9 cellular contexts compared by ENCODE assay signal in genomic region chr20:49747707-49748524, GRCh38. TPM values are rescaled to one million over a fixed set of nuclear protein-coding genes. Genes with fewer than 3 reads are reported as not detected.
A peak's percentile ranks its signal among the peaks of the same experiment; 100 is the strongest.
DNase-seq lines count a peak whose midpoint lies in the region; ATAC-seq, FAIRE-seq and TF ChIP-seq lines count a peak whose summit lies in the region.
"Had no signal": no experiment of that assay in that cellular context is flagged by ENCODE, and none has a peak within 500 bp of the region (broad histone marks: within the 10 kb centered on the region; RNA-seq: fewer than 3 reads in every experiment).

No MANE protein-coding gene starts in this region.

- ATAC-seq in esophagus mucosa (peak; percentile 45), aorta (ENCODE audit: low FRiP score) (peak; percentile 93), HG02852 (IDR thresholded peaks at IDR 0.05; ENCODE audit: unreplicated experiment) (no peak)

- no peak for FAIRE-seq in RCC 7860 (lab: Jason Lieb, UNC)

- peaks cover 0 to 5% of the 10 kb centered on the region in 2 donors for H3K4me1 ChIP-seq in mucosa of rectum (ENCODE audit: control insufficient read depth in 2 of 2, insufficient read depth in 2 of 2, low read length in 2 of 2)
- H3K4me1 ChIP-seq in aorta (ENCODE audit: control insufficient read depth in 1 of 2, insufficient read depth in 2 of 2, low read length in 2 of 2), result no peaks in the 10 kb centered on the region

- H3K9ac ChIP-seq in mucosa of rectum (ENCODE audit: low read depth in 1 of 2, low read length in 2 of 2), result no peak overlapping the region

- H3K4me1 Mint-ChIP-seq in progenitor cell of endocrine pancreas (ENCODE audit: low read depth), result peaks cover 2% of the 10 kb centered on the region

- H3K9me3 Mint-ChIP-seq in progenitor cell of endocrine pancreas (ENCODE audit: low read depth), result no peaks in the 10 kb centered on the region

- H3K36me3 Mint-ChIP-seq in progenitor cell of endocrine pancreas (ENCODE audit: insufficient read depth), result no peaks in the 10 kb centered on the region

- H3K4me3 Mint-ChIP-seq in progenitor cell of endocrine pancreas (ENCODE audit: low read depth), result no peak overlapping the region

- H3K9me3 ChIP-seq in mucosa of rectum (ENCODE audit: control insufficient read depth in 2 of 2, low read length in 2 of 2) (no peaks in the 10 kb centered on the region), aorta (ENCODE audit: control insufficient read depth, low read length) (no peaks in the 10 kb centered on the region)

- H3K27ac ChIP-seq in mucosa of rectum (ENCODE audit: low read depth in 2 of 2, low read length in 2 of 2) (peak overlapping the region; percentile 20 to 58), aorta (ENCODE audit: low read depth in 1 of 2, low read length in 2 of 2) (peak overlapping the region in 1 of 2 donors; percentile 48)

- 41 to 47% methylated on average over 10 of the region's 10 CpGs for WGBS in aorta, 2 donors

- peaks cover 4% of the 10 kb centered on the region for H3K27me3 Mint-ChIP-seq in progenitor cell of endocrine pancreas

- intact Hi-C loops in aorta (cut with DNase I), result no loop called here

- peak; percentile 88 to 92 for DNase-seq in aorta
- DNase-seq in progenitor cell of endocrine pancreas (ENCODE audit: low spot score, unreplicated experiment), result no peak
- DNase-seq in RCC 7860 (ENCODE audit: low spot score), result no peak
- DNase-seq: NCI-H2171 treated with DMSO at 0.1 percent for 48 hours, occipital lobe had no signal

- no peak overlapping the region for H3K27ac Mint-ChIP-seq in progenitor cell of endocrine pancreas

- no peaks in the 10 kb centered on the region for H3K27me3 ChIP-seq in mucosa of rectum (ENCODE audit: control insufficient read depth in 2 of 2, insufficient read depth in 2 of 2, low read length in 2 of 2)
- no peaks in the 10 kb centered on the region for H3K27me3 ChIP-seq in aorta (ENCODE audit: control insufficient read depth in 1 of 2, insufficient read depth in 2 of 2, low read length in 1 of 2)

- TF ChIP-seq CTCF in progenitor cell of endocrine pancreas (IDR thresholded peaks at IDR 0.05; ENCODE audit: unreplicated experiment), result no peak

- H3K36me3 ChIP-seq in mucosa of rectum (ENCODE audit: control insufficient read depth in 2 of 2, insufficient read depth in 2 of 2, low read length in 2 of 2) (no peaks in the 10 kb centered on the region), aorta (ENCODE audit: control insufficient read depth in 1 of 2, insufficient read depth in 2 of 2, low read length in 1 of 2) (no peaks in the 10 kb centered on the region)

- no peak overlapping the region for H3K4me3 ChIP-seq in mucosa of rectum (ENCODE audit: low read length in 2 of 2)
- H3K4me3 ChIP-seq in aorta (ENCODE audit: low read length in 2 of 2), result no peak overlapping the region

TF ChIP-seq in PFSK-1, 5 proteins besides CTCF, POLR2A, EP300 and RAD21:
- TF ChIP-seq POLR2AphosphoS5 (IDR thresholded peaks at IDR 0.05; ENCODE audit: low read depth, low read length) (no peak), FOXP2 (optimal IDR thresholded peaks at IDR 0.05; ENCODE audit: borderline replicate concordance, extremely low read depth, extremely low read length, insufficient read depth) (peak; percentile 80), TAF1 (IDR thresholded peaks at IDR 0.05; ENCODE audit: borderline replicate concordance, insufficient read depth, low read length) (no peak), SIN3A (IDR thresholded peaks at IDR 0.05; ENCODE audit: borderline replicate concordance, insufficient read depth, low read length) (no peak; the same call in 1 of the 2 replicates)
- TF ChIP-seq, protein P1, sequence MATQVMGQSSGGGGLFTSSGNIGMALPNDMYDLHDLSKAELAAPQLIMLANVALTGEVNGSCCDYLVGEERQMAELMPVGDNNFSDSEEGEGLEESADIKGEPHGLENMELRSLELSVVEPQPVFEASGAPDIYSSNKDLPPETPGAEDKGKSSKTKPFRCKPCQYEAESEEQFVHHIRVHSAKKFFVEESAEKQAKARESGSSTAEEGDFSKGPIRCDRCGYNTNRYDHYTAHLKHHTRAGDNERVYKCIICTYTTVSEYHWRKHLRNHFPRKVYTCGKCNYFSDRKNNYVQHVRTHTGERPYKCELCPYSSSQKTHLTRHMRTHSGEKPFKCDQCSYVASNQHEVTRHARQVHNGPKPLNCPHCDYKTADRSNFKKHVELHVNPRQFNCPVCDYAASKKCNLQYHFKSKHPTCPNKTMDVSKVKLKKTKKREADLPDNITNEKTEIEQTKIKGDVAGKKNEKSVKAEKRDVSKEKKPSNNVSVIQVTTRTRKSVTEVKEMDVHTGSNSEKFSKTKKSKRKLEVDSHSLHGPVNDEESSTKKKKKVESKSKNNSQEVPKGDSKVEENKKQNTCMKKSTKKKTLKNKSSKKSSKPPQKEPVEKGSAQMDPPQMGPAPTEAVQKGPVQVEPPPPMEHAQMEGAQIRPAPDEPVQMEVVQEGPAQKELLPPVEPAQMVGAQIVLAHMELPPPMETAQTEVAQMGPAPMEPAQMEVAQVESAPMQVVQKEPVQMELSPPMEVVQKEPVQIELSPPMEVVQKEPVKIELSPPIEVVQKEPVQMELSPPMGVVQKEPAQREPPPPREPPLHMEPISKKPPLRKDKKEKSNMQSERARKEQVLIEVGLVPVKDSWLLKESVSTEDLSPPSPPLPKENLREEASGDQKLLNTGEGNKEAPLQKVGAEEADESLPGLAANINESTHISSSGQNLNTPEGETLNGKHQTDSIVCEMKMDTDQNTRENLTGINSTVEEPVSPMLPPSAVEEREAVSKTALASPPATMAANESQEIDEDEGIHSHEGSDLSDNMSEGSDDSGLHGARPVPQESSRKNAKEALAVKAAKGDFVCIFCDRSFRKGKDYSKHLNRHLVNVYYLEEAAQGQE (IDR thresholded peaks at IDR 0.05; ENCODE audit: insufficient read depth in 1 of 2, low read depth in 2 of 2, low read length in 2 of 2), result no peak; a peak in 1 of 4 replicates

RNA-seq across cellular contexts. Expression of gene B4GALT5, which starts 34.2 kb away (rescaled TPM):
- polyA plus RNA-seq in PFSK-1 (2012; ENCODE audit: insufficient read length, low read depth), result 16.3 TPM
- total RNA-seq in esophagus mucosa (31.3 TPM), aorta (10 to 100 TPM; 35.9 to 38.3 TPM), progenitor cell of endocrine pancreas (58.6 and 58.8 TPM in 2 replicates)
- polyA plus RNA-seq in aorta, result 1 to 10 TPM; 8.3 to 8.8 TPM

Comparison
In these comparisons a context has a peak if more than half of its experiments do, and no peak if none do; other contexts are left out.
1. DNase-seq: peak in aorta (2 of 2); none in progenitor cell of endocrine pancreas (single experiment) and RCC 7860 (single experiment).